Comparison of ENCODE assay signal across 8 cellular contexts in the genomic region with DNA sequence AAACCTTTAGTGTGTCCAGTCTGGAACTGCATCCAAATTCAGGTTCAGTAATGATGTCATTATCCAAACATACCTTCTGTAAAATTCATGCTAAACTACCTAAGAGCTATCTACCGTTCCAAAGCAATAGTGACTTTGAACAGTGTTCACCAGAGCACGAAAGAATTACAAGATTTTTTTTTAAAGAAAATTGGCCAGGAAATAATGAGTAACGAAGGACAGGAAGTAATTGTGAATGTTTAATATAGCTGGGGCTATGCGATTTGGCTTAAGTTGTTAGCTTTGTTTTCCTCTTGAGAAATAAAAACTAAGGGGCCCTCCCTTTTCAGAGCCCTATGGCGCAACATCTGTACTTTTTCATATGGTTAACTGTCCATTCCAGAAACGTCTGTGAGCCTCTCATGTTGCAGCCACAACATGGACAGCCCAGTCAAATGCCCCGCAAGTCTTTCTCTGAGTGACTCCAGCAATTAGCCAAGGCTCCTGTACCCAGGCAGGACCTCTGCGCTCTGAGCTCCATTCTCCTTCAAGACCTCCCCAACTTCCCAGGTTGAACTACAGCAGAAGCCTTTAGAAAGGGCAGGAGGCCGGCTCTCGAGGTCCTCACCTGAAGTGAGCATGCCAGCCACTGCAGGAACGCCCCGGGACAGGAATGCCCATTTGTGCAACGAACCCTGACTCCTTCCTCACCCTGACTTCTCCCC. TPM values are rescaled to one million over a fixed set of nuclear protein-coding genes. Genes with fewer than 3 reads are reported as not detected.
DNase-seq lines count a peak whose midpoint lies in the region; ATAC-seq, FAIRE-seq and TF ChIP-seq lines count a peak whose summit lies in the region.

No MANE protein-coding gene starts in this region.

- in situ Hi-C loops in GM12878 (cut with MboI) = no loop called here

- no peak for TF ChIP-seq POLR2A in GM12878 (IDR thresholded peaks at IDR 0.05; ENCODE audit: low read depth, low read length)

- H3K36me3 ChIP-seq in KOPT-K1 (ENCODE audit: insufficient read depth, low read length) (no peaks in the 10 kb centered on the region), GM12878 (ENCODE audit: control insufficient read depth in 2 of 2, insufficient read depth in 2 of 2, low read length in 1 of 2) (no peaks in the 10 kb centered on the region), iPS-20b (ENCODE audit: insufficient read depth, low read depth, low read length) (no peaks in the 10 kb centered on the region)

- no peaks in the 10 kb centered on the region for H4K20me1 ChIP-seq in GM12878 (ENCODE audit: control insufficient read depth, insufficient read depth)

- ATAC-seq in GM19397 (IDR thresholded peaks at IDR 0.05; ENCODE audit: unreplicated experiment) (peak; percentile 8), GM12878 (peak; percentile 9), HG02763 (IDR thresholded peaks at IDR 0.05; ENCODE audit: unreplicated experiment) (no peak)
- no peak for ATAC-seq in stimulated activated effector memory CD8-positive, alpha-beta T cell treated with anti-CD3 and anti-CD28 coated beads, Interleukin-12 subunit alpha, Interleukin-12 subunit beta, amount 100 ng/mL, for 72 hours

- WGBS in GM12878 (ENCODE audit: insufficient coverage, insufficient replicate concordance, low lambda C conversion rate, missing lambda C conversion rate) = 3% methylated on average over 13 of the region's 13 CpGs

- DNase-seq in AG10803 (ENCODE audit: low read depth) (peak; percentile 94), GM12878 (ENCODE audit: low read depth, low spot score) (no peak), C1 segment of cervical spinal cord (lab: John Stamatoyannopoulos, UW) (no peak)
- no peak for DNase-seq in stimulated activated effector memory CD8-positive, alpha-beta T cell treated with anti-CD3 and anti-CD28 coated beads, Interleukin-12 subunit alpha, Interleukin-12 subunit beta, amount 100 ng/mL, for 72 hours (ENCODE audit: low spot score in 2 of 2)

- H3K27ac ChIP-seq in KOPT-K1 (ENCODE audit: low read depth, low read length, poor library complexity, severe bottlenecking) (peak overlapping the region; percentile 83), GM12878 (ENCODE audit: control insufficient read depth, insufficient read depth) (peak overlapping the region; percentile 98), iPS-20b (ENCODE audit: low read length) (no peak overlapping the region)

- H3K4me3 ChIP-seq in AG10803 (ENCODE audit: low read length) (peak overlapping the region; percentile 90), GM12878 (peak overlapping the region; percentile 83), iPS-20b (ENCODE audit: low read length) (peak overlapping the region; percentile 91)

- CTCF ChIA-PET in GM12878 (lab: Yijun Ruan, JAX) = interaction anchor here (0.6 to 10.6 kb wide), 17 partner anchors 9 to 380 kb away, joined by 3 to 250 read pairs (median 7); no protein-coding TSS in a partner anchor

- SMC1A ChIA-PET in GM12878 (lab: Charles Lee; ENCODE audit: uncharacterized antibody, unreplicated experiment) = interaction anchor here (0.7 to 8.7 kb wide), 24 partner anchors 9 to 342 kb away, joined by 3 to 114 read pairs (median 4); no protein-coding TSS in a partner anchor

- TF ChIP-seq CTCF in AG10803 (conservative IDR thresholded peaks at IDR 0.05; ENCODE audit: low read length) (no peak), GM12878 (IDR thresholded peaks at IDR 0.05 in 2 of 3, conservative IDR thresholded peaks at IDR 0.05 in 1 of 3; ENCODE audit: control insufficient read depth in 2 of 3, extremely low read depth in 1 of 3, insufficient read depth in 1 of 3, low read depth in 3 of 3, low read length in 3 of 3) (no peak)

- H2AFZ ChIP-seq in GM12878 (ENCODE audit: control insufficient read depth, low read depth, low read length) = peak overlapping the region; percentile 77

- H3K9ac ChIP-seq in GM12878 (ENCODE audit: control insufficient read depth, insufficient read depth, low read length) (peak overlapping the region; percentile 98), iPS-20b (ENCODE audit: low read depth, low read length) (peak overlapping the region; percentile 72)

- POLR2A ChIA-PET in GM12878 (lab: Charles Lee) = interaction anchor here (0.6 to 4.7 kb wide), 17 partner anchors 9 to 259 kb away, joined by 3 to 27 read pairs (median 6); no protein-coding TSS in a partner anchor

- H3K4me1 ChIP-seq in GM12878 (ENCODE audit: control insufficient read depth, insufficient read depth, low read length) (peaks cover 10% of the 10 kb centered on the region), iPS-20b (ENCODE audit: insufficient read depth, low read length) (peaks cover 6% of the 10 kb centered on the region; the same call in 1 of the 2 replicates)

- peaks cover 55% of the 10 kb centered on the region for H3K36me3 Mint-ChIP-seq in stimulated activated effector memory CD8-positive, alpha-beta T cell treated with anti-CD3 and anti-CD28 coated beads, Interleukin-12 subunit alpha, Interleukin-12 subunit beta, amount 100 ng/mL, for 72 hours

- intact Hi-C loops in GM12878 (cut with micrococcal nuclease; ENCODE audit: unreplicated experiment) = loop anchor here (2.0 to 10.0 kb wide), 3 partner anchors 108 to 405 kb away; a partner anchor contains a TSS

- no peaks in the 10 kb centered on the region for H3K9me3 ChIP-seq in KOPT-K1 (ENCODE audit: insufficient read depth, low read length, poor library complexity, severe bottlenecking)
- no peaks in the 10 kb centered on the region for H3K9me3 ChIP-seq in GM12878 (replicated peaks; ENCODE audit: control insufficient read depth, insufficient read depth, low read length)
- no peaks in the 10 kb centered on the region for H3K9me3 ChIP-seq in iPS-20b (ENCODE audit: insufficient read depth, low read depth, low read length)

- TF ChIP-seq EP300 in GM12878 (IDR thresholded peaks at IDR 0.05; ENCODE audit: borderline replicate concordance in 1 of 2, control insufficient read depth in 1 of 2, low read depth in 2 of 2, low read length in 2 of 2) = no peak

- H3K9me3 Mint-ChIP-seq in stimulated activated effector memory CD8-positive, alpha-beta T cell treated with anti-CD3 and anti-CD28 coated beads, Interleukin-12 subunit alpha, Interleukin-12 subunit beta, amount 100 ng/mL, for 72 hours = peaks cover 3% of the 10 kb centered on the region

- peak overlapping the region; percentile 81 for H3K4me2 ChIP-seq in GM12878 (ENCODE audit: control insufficient read depth, insufficient read depth)

- H3K4me1 Mint-ChIP-seq in stimulated activated effector memory CD8-positive, alpha-beta T cell treated with anti-CD3 and anti-CD28 coated beads, Interleukin-12 subunit alpha, Interleukin-12 subunit beta, amount 100 ng/mL, for 72 hours = peaks cover 59% of the 10 kb centered on the region

- no TSS peak for BruUV-seq in GM12878 (replicated peaks; lab: Mats Ljungman, UMichigan)

- H3K79me2 ChIP-seq in GM12878 (ENCODE audit: control insufficient read depth, insufficient read depth, low read length) = peaks cover 63% of the 10 kb centered on the region

- FAIRE-seq in GM12878 (lab: Jason Lieb, UNC) = no peak

- H3K4me3 Mint-ChIP-seq in stimulated activated effector memory CD8-positive, alpha-beta T cell treated with anti-CD3 and anti-CD28 coated beads, Interleukin-12 subunit alpha, Interleukin-12 subunit beta, amount 100 ng/mL, for 72 hours = peak overlapping the region; percentile 94

- H3K27me3 ChIP-seq in GM12878 (replicated peaks in 1 of 2; ENCODE audit: control insufficient read depth in 2 of 2, insufficient read depth in 2 of 2, low read length in 1 of 2) (no peaks in the 10 kb centered on the region), iPS-20b (ENCODE audit: insufficient read depth, low read length) (peaks cover 35% of the 10 kb centered on the region)

- no peak for TF ChIP-seq RAD21 in GM12878 (IDR thresholded peaks at IDR 0.05; ENCODE audit: insufficient read depth, low read depth, low read length)

- H3K27ac Mint-ChIP-seq in stimulated activated effector memory CD8-positive, alpha-beta T cell treated with anti-CD3 and anti-CD28 coated beads, Interleukin-12 subunit alpha, Interleukin-12 subunit beta, amount 100 ng/mL, for 72 hours = peak overlapping the region; percentile 98

- RAD21 ChIA-PET in GM12878 (lab: Charles Lee; ENCODE audit: unreplicated experiment) = interaction anchor here (0.6 to 9.1 kb wide), 22 partner anchors 9 to 254 kb away, joined by 3 to 66 read pairs (median 6); no protein-coding TSS in a partner anchor

RNA-seq across cellular contexts. Expression of a gene that starts 0.6 kb away (rescaled TPM):
- 387 and 393 TPM in 2 replicates for total RNA-seq in GM12878 (2013; cell fraction: nucleolus; rRNA removed)
- total RNA-seq in GM12878 (2014; rRNA removed) (70.0 and 85.3 TPM in 2 replicates), GM12878 (2014; rRNA removed; fragmentation: Illumina TruSeq; extraction: Trizol) (78.2 and 82.0 TPM in 2 replicates), GM12878 (2021) (61.1 and 62.9 TPM in 2 replicates)
- 25.2 TPM for polyA plus RNA-seq in GM12878 (2011; ENCODE audit: low read depth)
- polyA plus RNA-seq in GM12878 (2011; rRNA removed) (147 and 217 TPM in 2 replicates), GM12878 (2014; fragmentation: Illumina TruSeq; extraction: Trizol) (89.8 and 117 TPM in 2 replicates), GM12878 (2014; fragmentation: Nextera tagmentation; extraction: Ambion mirVana) (10 to 100 TPM; 50.1 to 54.9 TPM), GM12878 (2014; rRNA removed) (46.4 and 55.8 TPM in 2 replicates), GM12878 (2016; fragmentation: Nextera tagmentation; extraction: Ambion mirVana) (10 to 100 TPM; 69.9 to 73.7 TPM)
- 63.3 and 70.5 TPM in 2 replicates for polyA plus RNA-seq in GM12878 (2011; cell fraction: cytosol; rRNA removed)
- 80.6 and 126 TPM in 2 replicates for polyA plus RNA-seq in GM12878 (2011; cell fraction: nucleus; rRNA removed)
- polyA plus RNA-seq in GM12878 (2012) = 42.9 and 53.2 TPM in 2 replicates
- polyA minus RNA-seq in GM12878 (2011; rRNA and poly(A)+ RNA removed) = 125 and 188 TPM in 2 replicates
- 40.6 and 46.1 TPM in 2 replicates for polyA minus RNA-seq in GM12878 (2011; cell fraction: cytosol; rRNA and poly(A)+ RNA removed)
- polyA minus RNA-seq in GM12878 (2011; cell fraction: nucleus; rRNA and poly(A)+ RNA removed) = 104 and 109 TPM in 2 replicates

RNA-seq across cellular contexts. Expression of a gene that starts 37.4 kb away (rescaled TPM):
- total RNA-seq in GM12878 (2013; cell fraction: nucleolus; rRNA removed) = 23.9 and 26.3 TPM in 2 replicates
- total RNA-seq in GM12878 (2014; rRNA removed) (25.3 and 32.5 TPM in 2 replicates), GM12878 (2014; rRNA removed; fragmentation: Illumina TruSeq; extraction: Trizol) (19.1 and 19.7 TPM in 2 replicates), GM12878 (2021) (38.4 and 39.2 TPM in 2 replicates)
- 43.4 TPM for polyA plus RNA-seq in GM12878 (2011; ENCODE audit: low read depth)
- polyA plus RNA-seq in GM12878 (2011; rRNA removed) (18.1 and 32.2 TPM in 2 replicates), GM12878 (2014; fragmentation: Illumina TruSeq; extraction: Trizol) (39.5 and 39.9 TPM in 2 replicates), GM12878 (2014; fragmentation: Nextera tagmentation; extraction: Ambion mirVana) (10 to 100 TPM in 1 of 2 experiments, 1 to 10 TPM in 1; 7.4 to 11.6 TPM), GM12878 (2014; rRNA removed) (23.9 and 32.0 TPM in 2 replicates), GM12878 (2016; fragmentation: Nextera tagmentation; extraction: Ambion mirVana) (10 to 100 TPM; 75.4 to 78.2 TPM)
- polyA plus RNA-seq in GM12878 (2011; cell fraction: cytosol; rRNA removed) = 54.6 and 70.4 TPM in 2 replicates
- 40.9 and 41.4 TPM in 2 replicates for polyA plus RNA-seq in GM12878 (2011; cell fraction: nucleus; rRNA removed)
- 45.7 and 60.9 TPM in 2 replicates for polyA plus RNA-seq in GM12878 (2012)
- polyA minus RNA-seq in GM12878 (2011; rRNA and poly(A)+ RNA removed) = 44.8 and 58.0 TPM in 2 replicates
- 28.2 and 29.3 TPM in 2 replicates for polyA minus RNA-seq in GM12878 (2011; cell fraction: cytosol; rRNA and poly(A)+ RNA removed)
- polyA minus RNA-seq in GM12878 (2011; cell fraction: nucleus; rRNA and poly(A)+ RNA removed) = 19.0 and 37.1 TPM in 2 replicates

Comparison
In these comparisons a context has a peak if more than half of its experiments do, and no peak if none do; other contexts are left out.
1. ATAC-seq: peak in GM19397 (single experiment) and GM12878 (single experiment); none in stimulated activated effector memory CD8-positive, alpha-beta T cell treated with anti-CD3 and anti-CD28 coated beads, Interleukin-12 subunit alpha, Interleukin-12 subunit beta, amount 100 ng/mL, for 72 hours (single experiment) and HG02763 (single experiment).
2. Peak in every context shown above with its lines, with median percentiles within 50 percentile points of each other: H3K4me3 ChIP-seq.